8 cellular contexts compared by ENCODE assay signal in genomic region chr1:226827968-226828513, GRCh38. TPM values are rescaled to one million over a fixed set of nuclear protein-coding genes. Genes with fewer than 3 reads are reported as not detected.
A peak's percentile ranks its signal among the peaks of the same experiment; 100 is the strongest.
DNase-seq lines count a peak whose midpoint lies in the region; ATAC-seq and TF ChIP-seq lines count a peak whose summit lies in the region.

No MANE protein-coding gene starts in this region.

- H3K4me1 Mint-ChIP-seq in activated naive CD8-positive, alpha-beta T cell treated with anti-CD3 and anti-CD28 coated beads, Interleukin-2, amount 10 ng/mL, durations not matched to agents 7 days and 5 days: peaks cover 12% of the 10 kb centered on the region

- H3K27me3 Mint-ChIP-seq in activated naive CD8-positive, alpha-beta T cell treated with anti-CD3 and anti-CD28 coated beads, Interleukin-2, amount 10 ng/mL, durations not matched to agents 7 days and 5 days: no peaks in the 10 kb centered on the region

- H3K9me3 ChIP-seq in SU-DHL-6 (ENCODE audit: insufficient read depth, low read length) (no peaks in the 10 kb centered on the region), heart right ventricle (no peaks in the 10 kb centered on the region), prostate gland (no peaks in the 10 kb centered on the region), upper lobe of right lung (no peaks in the 10 kb centered on the region)

- H3K9ac ChIP-seq in SU-DHL-6 (ENCODE audit: low read length): peak overlapping the region; percentile 38

- no peak for TF ChIP-seq POLR2A in prostate gland (IDR thresholded peaks at IDR 0.05)

- peak overlapping the region; percentile 28; the same call in 1 of the 2 replicates for H3K27ac ChIP-seq in SU-DHL-6 (ENCODE audit: low read depth, low read length)
- H3K27ac ChIP-seq in heart right ventricle: peak overlapping the region in 9 of 10 donors; percentile 73 to 88 (median 84)
- peak overlapping the region in 1 of 2 donors; percentile 31 for H3K27ac ChIP-seq in prostate gland
- peak overlapping the region; percentile 72 for H3K27ac ChIP-seq in upper lobe of right lung

- H3K9me3 Mint-ChIP-seq in activated naive CD8-positive, alpha-beta T cell treated with anti-CD3 and anti-CD28 coated beads, Interleukin-2, amount 10 ng/mL, durations not matched to agents 7 days and 5 days: no peaks in the 10 kb centered on the region

- in situ Hi-C loops in GM13976 (cut with MboI; ENCODE audit: low sequenced_read_pairs, unreplicated experiment): loop anchor here (5.0 kb wide), 1 partner anchor 191 kb away; no protein-coding TSS in a partner anchor

- H3K4me1 ChIP-seq in heart right ventricle: peaks cover 0 to 27% (median 17%) of the 10 kb centered on the region in 9 donors
- H3K4me1 ChIP-seq in prostate gland (replicated peaks): no peaks in the 10 kb centered on the region
- H3K4me1 ChIP-seq in upper lobe of right lung: peaks cover 12% of the 10 kb centered on the region

- H3K36me3 Mint-ChIP-seq in activated naive CD8-positive, alpha-beta T cell treated with anti-CD3 and anti-CD28 coated beads, Interleukin-2, amount 10 ng/mL, durations not matched to agents 7 days and 5 days: no peaks in the 10 kb centered on the region

- intact Hi-C loops in heart right ventricle (cut with DNase I): loop anchor here (1.0 to 10.0 kb wide), 14 partner anchors 89 to 406 kb away; partner anchors contain the start of genes ITPKB (in 7 of the 10) and STUM (in 3 of the 10)
- intact Hi-C loops in prostate gland (cut with DNase I): loop anchor here (5.0 to 10.0 kb wide), 4 partner anchors 91 to 413 kb away; partner anchors contain the start of genes ITPKB and STUM
- intact Hi-C loops in upper lobe of right lung (cut with DNase I): loop anchor here (5.0 to 10.0 kb wide), 2 partner anchors 93 to 191 kb away; partner anchors contain the start of gene ITPKB

- H2AFZ ChIP-seq in SU-DHL-6 (ENCODE audit: low read depth, low read length, severe bottlenecking): peak overlapping the region; percentile 98

- POLR2A ChIA-PET in activated naive CD8-positive, alpha-beta T cell treated with anti-CD3 and anti-CD28 coated beads, Interleukin-2, amount 10 ng/mL, durations not matched to agents 7 days and 5 days (lab: Charles Lee): interaction anchor here (1.0 to 1.4 kb wide), 6 partner anchors 91 to 195 kb away, joined by 3 to 5 read pairs (median 3); no protein-coding TSS in a partner anchor

- peak overlapping the region; percentile 94 for H3K27ac Mint-ChIP-seq in activated naive CD8-positive, alpha-beta T cell treated with anti-CD3 and anti-CD28 coated beads, Interleukin-2, amount 10 ng/mL, durations not matched to agents 7 days and 5 days

- no peaks in the 10 kb centered on the region for H3K79me2 ChIP-seq in SU-DHL-6 (ENCODE audit: insufficient read depth, low read length)

- no peaks in the 10 kb centered on the region for H3F3A ChIP-seq in SU-DHL-6 (ENCODE audit: insufficient read depth)

- H3K36me3 ChIP-seq in SU-DHL-6 (ENCODE audit: low read length): no peaks in the 10 kb centered on the region
- H3K36me3 ChIP-seq in heart right ventricle: no peaks in the 10 kb centered on the region
- no peaks in the 10 kb centered on the region for H3K36me3 ChIP-seq in prostate gland
- no peaks in the 10 kb centered on the region for H3K36me3 ChIP-seq in upper lobe of right lung

- H3K4me2 ChIP-seq in SU-DHL-6 (ENCODE audit: low read depth, low read length, poor library complexity, severe bottlenecking): peak overlapping the region; percentile 54

- H4K20me1 ChIP-seq in SU-DHL-6 (ENCODE audit: low read depth, low read length): no peaks in the 10 kb centered on the region

- H3K4me3 ChIP-seq in SU-DHL-6 (ENCODE audit: insufficient read depth, low read length, poor library complexity, severe bottlenecking) (no peak overlapping the region), heart right ventricle (peak overlapping the region in 8 of 10 donors; percentile 12 to 43 (median 31)), prostate gland (no peak overlapping the region), upper lobe of right lung (no peak overlapping the region)

- 4% methylated on average over 19 of the region's 19 CpGs for WGBS in heart right ventricle, 2 donors
- 16% methylated on average over 19 of the region's 19 CpGs for WGBS in prostate gland

- ATAC-seq in HG02884 (IDR thresholded peaks at IDR 0.05; ENCODE audit: unreplicated experiment) (peak; percentile 93), heart right ventricle (peak; percentile 97 to 99 (median 98)), upper lobe of right lung (peak; percentile 99)
- peak; percentile 100 for ATAC-seq in activated naive CD8-positive, alpha-beta T cell treated with anti-CD3 and anti-CD28 coated beads, Interleukin-2, amount 10 ng/mL, durations not matched to agents 7 days and 5 days (ENCODE audit: low read depth)

- H3K9me2 ChIP-seq in SU-DHL-6 (replicated peaks; ENCODE audit: insufficient read depth, low read length): no peaks in the 10 kb centered on the region

- peak; percentile 85 for TF ChIP-seq CTCF in GM13976 (IDR thresholded peaks at IDR 0.05; ENCODE audit: borderline replicate concordance, control extremely low read depth, extremely low read depth, insufficient read depth, missing control alignments)
- peak; percentile 88 for TF ChIP-seq CTCF in SU-DHL-6 (IDR thresholded peaks at IDR 0.05; ENCODE audit: insufficient read depth, low read length, poor library complexity, severe bottlenecking)
- TF ChIP-seq CTCF in heart right ventricle (IDR thresholded peaks at IDR 0.05): peak; percentile 87 to 99 (median 97)
- TF ChIP-seq CTCF in prostate gland (IDR thresholded peaks at IDR 0.05): peak; percentile 88 to 94 (median 92)
- peak; percentile 97 for TF ChIP-seq CTCF in upper lobe of right lung (IDR thresholded peaks at IDR 0.05)

- H3K4me3 Mint-ChIP-seq in activated naive CD8-positive, alpha-beta T cell treated with anti-CD3 and anti-CD28 coated beads, Interleukin-2, amount 10 ng/mL, durations not matched to agents 7 days and 5 days: peak overlapping the region; percentile 75

- H3K27me3 ChIP-seq in SU-DHL-6 (ENCODE audit: low read length) (no peaks in the 10 kb centered on the region), heart right ventricle (no peaks in the 10 kb centered on the region), prostate gland (replicated peaks; ENCODE audit: insufficient read depth) (no peaks in the 10 kb centered on the region), upper lobe of right lung (no peaks in the 10 kb centered on the region)

- DNase-seq in GM13976 (ENCODE audit: low spot score) (peak; percentile 93), NCI-H1436 (lab: John Stamatoyannopoulos, UW) (peak; percentile 96), heart right ventricle (peak; percentile 95 to 97), prostate gland (ENCODE audit: low spot score) (peak; percentile 93), upper lobe of right lung (peak; percentile 96)
- DNase-seq in activated naive CD8-positive, alpha-beta T cell treated with anti-CD3 and anti-CD28 coated beads, Interleukin-2, amount 10 ng/mL, durations not matched to agents 7 days and 5 days: peak; percentile 93

RNA-seq across cellular contexts. Expression of gene PSEN2, which starts 42.4 kb away (rescaled TPM):
- 1 to 10 TPM; 6.4 to 7.2 TPM for total RNA-seq in activated naive CD8-positive, alpha-beta T cell treated with anti-CD3 and anti-CD28 coated beads, Interleukin-2, amount 10 ng/mL, durations not matched to agents 7 days and 5 days
- 10 to 100 TPM; 17.7 to 25.8 (median 20.2) TPM for total RNA-seq in heart right ventricle
- polyA plus RNA-seq in heart right ventricle: 10 to 100 TPM; 12.9 to 13.0 TPM
- total RNA-seq in prostate gland: 10 to 100 TPM; 45.3 to 78.3 TPM
- 22.7 TPM for total RNA-seq in upper lobe of right lung

Comparison
In these comparisons a context has a peak if more than half of its experiments do, and no peak if none do; other contexts are left out.
1. H3K4me3 ChIP-seq: peak in heart right ventricle (8 of 10); none in SU-DHL-6 (single experiment), prostate gland (0 of 2) and upper lobe of right lung (single experiment).
2. Peak in every context shown above with its lines, with median percentiles within 50 percentile points of each other: DNase-seq, CTCF ChIP-seq and ATAC-seq.